In the genomic region with DNA sequence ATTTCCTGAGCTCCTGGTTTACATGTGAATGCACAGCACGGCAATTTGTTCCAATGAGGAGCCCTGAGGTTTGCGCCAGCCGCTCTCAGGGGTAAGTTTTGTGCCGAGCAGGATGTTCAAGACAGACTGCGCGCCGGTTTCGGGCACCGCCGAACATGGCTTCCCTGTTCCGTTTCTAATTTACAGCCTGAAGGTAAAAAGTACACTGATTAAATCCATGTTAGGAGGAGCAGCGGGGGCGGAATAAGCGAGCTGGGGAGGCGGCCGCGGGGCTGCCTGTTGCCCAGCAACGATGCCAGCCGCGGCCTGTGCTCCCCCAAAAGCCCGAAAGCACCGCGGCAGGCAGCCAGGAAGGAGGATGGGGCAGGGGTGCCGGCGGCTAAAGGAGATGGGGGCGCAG, we compare ENCODE assay signal across 9 cellular contexts. TPM values are rescaled to one million over a fixed set of nuclear protein-coding genes. Genes with fewer than 3 reads are reported as not detected.
A peak's percentile ranks its signal among the peaks of the same experiment; 100 is the strongest.
DNase-seq lines count a peak whose midpoint lies in the region; ATAC-seq and TF ChIP-seq lines count a peak whose summit lies in the region.
"Had no signal": no experiment of that assay in that cellular context is flagged by ENCODE, and none has a peak within 500 bp of the region (broad histone marks: within the 10 kb centered on the region; RNA-seq: fewer than 3 reads in every experiment).

No MANE protein-coding gene starts in this region.

- H3K4me3 ChIP-seq in breast epithelium (peak overlapping the region in 2 of 3 donors; percentile 46 to 55), right lobe of liver (no peak overlapping the region), thymus (ENCODE audit: low read length) (peak overlapping the region; percentile 40)

- H3K4me3 Mint-ChIP-seq in MCF 10A (ENCODE audit: unreplicated experiment): no peak overlapping the region
- peak overlapping the region; percentile 69 for H3K4me3 Mint-ChIP-seq in activated naive CD8-positive, alpha-beta T cell
- H3K4me3 Mint-ChIP-seq in effector memory CD8-positive, alpha-beta T cell: peak overlapping the region in 1 of 2 donors; percentile 60

- H3K27ac Mint-ChIP-seq in MCF 10A (ENCODE audit: low read depth, unreplicated experiment): no peak overlapping the region
- H3K27ac Mint-ChIP-seq in activated naive CD8-positive, alpha-beta T cell: no peak overlapping the region
- peak overlapping the region in 1 of 2 donors; percentile 42 for H3K27ac Mint-ChIP-seq in effector memory CD8-positive, alpha-beta T cell

- TF ChIP-seq POLR2A in breast epithelium (IDR thresholded peaks at IDR 0.05): no peak
- no peak for TF ChIP-seq POLR2A in right lobe of liver (IDR thresholded peaks at IDR 0.05)

- BruUV-seq in MCF 10A (replicated peaks; lab: Mats Ljungman, UMichigan): no TSS peak

- no peaks in the 10 kb centered on the region for H3K27me3 Mint-ChIP-seq in MCF 10A (ENCODE audit: insufficient read depth, unreplicated experiment)
- H3K27me3 Mint-ChIP-seq in activated naive CD8-positive, alpha-beta T cell: peaks cover 5% of the 10 kb centered on the region
- H3K27me3 Mint-ChIP-seq in effector memory CD8-positive, alpha-beta T cell: peaks cover 13 to 42% of the 10 kb centered on the region in 2 donors

- H3K27me3 ChIP-seq in breast epithelium (no peaks in the 10 kb centered on the region), right lobe of liver (no peaks in the 10 kb centered on the region), thymus (ENCODE audit: control insufficient read depth, insufficient read depth) (peaks cover 35% of the 10 kb centered on the region)

- intact Hi-C loops in breast epithelium (cut with DNase I; ENCODE audit: low total_unique reads) (no loop called here), MCF 10A (cut with micrococcal nuclease) (no loop called here), right lobe of liver (cut with DNase I) (loop anchor here in 1 of 2 donors (10.0 kb wide), 1 partner anchor 65 kb away; no protein-coding TSS in a partner anchor)

- TF ChIP-seq CTCF in breast epithelium (IDR thresholded peaks at IDR 0.05) (no peak), MCF 10A (IDR thresholded peaks at IDR 0.05; ENCODE audit: unreplicated experiment) (no peak), right lobe of liver (IDR thresholded peaks at IDR 0.05) (no peak)

- no peak for ATAC-seq in right lobe of liver
- ATAC-seq in GM19324 (IDR thresholded peaks at IDR 0.05; ENCODE audit: low FRiP score, unreplicated experiment): no peak
- ATAC-seq in effector memory CD8-positive, alpha-beta T cell (replicated peaks): no peak

- H3K27ac ChIP-seq in breast epithelium (peak overlapping the region in 1 of 2 donors; percentile 18), right lobe of liver (peak overlapping the region in 2 of 3 donors; percentile 11 to 40), thymus (ENCODE audit: low read depth) (no peak overlapping the region)
- H3K27ac ChIP-seq: neutrophil had no signal

- H3K4me1 Mint-ChIP-seq in MCF 10A (ENCODE audit: insufficient read depth, unreplicated experiment): peaks cover 10% of the 10 kb centered on the region
- H3K4me1 Mint-ChIP-seq in activated naive CD8-positive, alpha-beta T cell (ENCODE audit: low read depth): peaks cover 11% of the 10 kb centered on the region
- peaks cover 4 to 7% of the 10 kb centered on the region in 2 donors for H3K4me1 Mint-ChIP-seq in effector memory CD8-positive, alpha-beta T cell (ENCODE audit: low read depth in 2 of 2)

- POLR2A ChIA-PET in MCF 10A (lab: Yijun Ruan, JAX): interaction anchor here (0.6 to 5.8 kb wide), 8 partner anchors 9 to 189 kb away, joined by 3 to 35 read pairs (median 5); partner anchors contain the start of genes GDF9, KIF3A, SEPTIN8 and SHROOM1

- H3K9me3 ChIP-seq in breast epithelium (no peaks in the 10 kb centered on the region), right lobe of liver (no peaks in the 10 kb centered on the region), thymus (ENCODE audit: control insufficient read depth) (peaks cover 4% of the 10 kb centered on the region)
- H3K9me3 ChIP-seq: neutrophil had no signal

- H3K4me1 ChIP-seq in breast epithelium (no peaks in the 10 kb centered on the region), right lobe of liver (peaks cover 0 to 12% (median 0%) of the 10 kb centered on the region in 4 donors), thymus (ENCODE audit: control insufficient read depth, insufficient read depth, low read length) (peaks cover 3% of the 10 kb centered on the region)

- DNase-seq in breast epithelium (ENCODE audit: low spot score in 2 of 2) (no peak), MCF 10A (ENCODE audit: unreplicated experiment) (no peak), right lobe of liver (no peak), DMS 273 (lab: John Stamatoyannopoulos, UW; ENCODE audit: unreplicated experiment) (no peak)
- DNase-seq in effector memory CD8-positive, alpha-beta T cell: no peak

- peaks cover 21% of the 10 kb centered on the region for H3K36me3 Mint-ChIP-seq in MCF 10A (ENCODE audit: insufficient read depth, unreplicated experiment)
- no peaks in the 10 kb centered on the region for H3K36me3 Mint-ChIP-seq in activated naive CD8-positive, alpha-beta T cell
- H3K36me3 Mint-ChIP-seq in effector memory CD8-positive, alpha-beta T cell (ENCODE audit: insufficient read depth): no peaks in the 10 kb centered on the region

- H3K9me3 Mint-ChIP-seq in MCF 10A (ENCODE audit: unreplicated experiment): no peaks in the 10 kb centered on the region
- no peaks in the 10 kb centered on the region for H3K9me3 Mint-ChIP-seq in activated naive CD8-positive, alpha-beta T cell (ENCODE audit: low read depth)
- H3K9me3 Mint-ChIP-seq in effector memory CD8-positive, alpha-beta T cell: no peaks in the 10 kb centered on the region

- CTCF ChIA-PET in MCF 10A (lab: Yijun Ruan, JAX): interaction anchor here (0.5 to 5.3 kb wide), 43 partner anchors 10 to 639 kb away, joined by 3 to 58 read pairs (median 5); partner anchors contain the start of genes GDF9, KIF3A, SEPTIN8 and SHROOM1

- H3K36me3 ChIP-seq in breast epithelium: no peaks in the 10 kb centered on the region
- H3K36me3 ChIP-seq in right lobe of liver: peaks cover 0 to 7% (median 5%) of the 10 kb centered on the region in 4 donors
- H3K36me3 ChIP-seq in thymus (ENCODE audit: control insufficient read depth, insufficient read depth): no peaks in the 10 kb centered on the region
- H3K36me3 ChIP-seq: neutrophil had no signal

- WGBS in right lobe of liver (ENCODE audit: insufficient coverage, low coverage, low lambda C conversion rate, missing lambda C conversion rate): 52% methylated on average over 20 of the region's 26 CpGs
- WGBS in thymus: 19% methylated on average over 26 of the region's 26 CpGs

RNA-seq across cellular contexts. Expression of gene SOWAHA, which starts 6.4 kb away (rescaled TPM):
- total RNA-seq in breast epithelium (1 to 10 TPM in 1 of 3 donors, under 1 TPM in 2; 0.66 to 3.2 (median 0.96) TPM), MCF 10A (2022) (not detected in 2 replicates), right lobe of liver (1 to 10 TPM in 5 of 6 experiments, under 1 TPM in 1; 0.95 to 4.7 (median 1.4) TPM)
- polyA plus RNA-seq in thymus: 4.3 TPM

RNA-seq across cellular contexts. Expression of gene SHROOM1, which starts 11.0 kb away (rescaled TPM):
- 10 to 100 TPM in 1 of 3 donors, 1 to 10 TPM in 2; 2.4 to 12.6 (median 9.5) TPM for total RNA-seq in breast epithelium
- total RNA-seq in MCF 10A (2022): 20.5 and 22.7 TPM in 2 replicates
- total RNA-seq in right lobe of liver: 10 to 100 TPM; 29.5 to 96.1 (median 77.4) TPM
- 6.2 TPM for polyA plus RNA-seq in thymus

RNA-seq across cellular contexts. Expression of gene SEPTIN8, which starts 42.4 kb away (rescaled TPM):
- total RNA-seq in breast epithelium (10 to 100 TPM; 26.4 to 43.0 (median 40.0) TPM), MCF 10A (2022) (34.8 and 53.1 TPM in 2 replicates), right lobe of liver (10 to 100 TPM in 5 of 6 experiments, 1 to 10 TPM in 1; 8.0 to 15.9 (median 13.3) TPM)
- polyA plus RNA-seq in thymus: 13.8 TPM

RNA-seq across cellular contexts. Expression of gene GDF9, which starts 46.8 kb away (rescaled TPM):
- total RNA-seq in breast epithelium (under 1 TPM; 0.33 to 0.64 (median 0.44) TPM), MCF 10A (2022) (0.51 and 0.79 TPM in 2 replicates), right lobe of liver (under 1 TPM; 0.20 to 0.71 (median 0.48) TPM)
- 2.5 TPM for polyA plus RNA-seq in thymus

RNA-seq across cellular contexts. Expression of gene UQCRQ, which starts 47.0 kb away (rescaled TPM):
- 100 to 1,000 TPM; 106 to 184 (median 150) TPM for total RNA-seq in breast epithelium
- 974 and 1,181 TPM in 2 replicates for total RNA-seq in MCF 10A (2022)
- total RNA-seq in right lobe of liver: 100 to 1,000 TPM; 488 to 702 (median 628) TPM
- polyA plus RNA-seq in thymus: 232 TPM

Comparison
In these comparisons a context has a peak if more than half of its experiments do, and no peak if none do; other contexts are left out.
1. H3K4me3 ChIP-seq: peak in breast epithelium (2 of 3) and thymus (single experiment); none in right lobe of liver (0 of 3).